8 cellular contexts compared by ENCODE assay signal in genomic region chr2:55518846-55519167, GRCh38. TPM values are rescaled to one million over a fixed set of nuclear protein-coding genes. Genes with fewer than 3 reads are reported as not detected.
DNase-seq lines count a peak whose midpoint lies in the region; ATAC-seq and TF ChIP-seq lines count a peak whose summit lies in the region.

No MANE protein-coding gene starts in this region.

- ATAC-seq in GM18498 (IDR thresholded peaks at IDR 0.05; ENCODE audit: unreplicated experiment) (peak; percentile 19), HG03159 (IDR thresholded peaks at IDR 0.05; ENCODE audit: unreplicated experiment) (peak; percentile 12), T-helper 17 cell (peak; percentile 10)

- H3F3A ChIP-seq in neural progenitor cell (ENCODE audit: low read depth): peaks cover 17% of the 10 kb centered on the region

- H3K9me3 Mint-ChIP-seq in neural progenitor cell: no peaks in the 10 kb centered on the region

- H3K27ac ChIP-seq in AG04450 (ENCODE audit: low read depth, low read length): no peak overlapping the region
- H3K27ac ChIP-seq in neural progenitor cell: no peak overlapping the region

- peaks cover 15% of the 10 kb centered on the region for H3K79me2 ChIP-seq in neural progenitor cell (ENCODE audit: low read depth)

- TF ChIP-seq CTCF in AG04450 (IDR thresholded peaks at IDR 0.05; ENCODE audit: low read depth, low read length) (no peak), fibroblast of pulmonary artery (IDR thresholded peaks at IDR 0.05; ENCODE audit: low read length, missing control alignments) (no peak), neural progenitor cell (IDR thresholded peaks at IDR 0.05) (no peak)

- peak overlapping the region; percentile 73 for H3K4me2 ChIP-seq in neural progenitor cell

- H3K27me3 ChIP-seq in AG04450 (ENCODE audit: control insufficient read depth, insufficient read depth, low read length) (no peaks in the 10 kb centered on the region), neural progenitor cell (no peaks in the 10 kb centered on the region)

- H3K4me3 Mint-ChIP-seq in T-helper 17 cell: peak overlapping the region; percentile 100
- H3K4me3 Mint-ChIP-seq in neural progenitor cell: peak overlapping the region; percentile 98

- no peak for DNase-seq in AG04450 (ENCODE audit: low read depth, low spot score)
- DNase-seq in T-helper 17 cell: no peak
- peak; percentile 6 for DNase-seq in fibroblast of pulmonary artery (ENCODE audit: low read depth)
- DNase-seq in neural progenitor cell (ENCODE audit: low spot score): peak; percentile 67
- DNase-seq in NCI-H226: no peak
- DNase-seq in NCI-H446 treated with DMSO at 0.1 percent for 48 hours (lab: John Stamatoyannopoulos, UW): no peak

- peak overlapping the region; percentile 91 for H2AFZ ChIP-seq in neural progenitor cell (replicated peaks)

- H3K36me3 Mint-ChIP-seq in T-helper 17 cell (ENCODE audit: low read depth) (peaks cover 3% of the 10 kb centered on the region), neural progenitor cell (peaks cover 2% of the 10 kb centered on the region)

- H3K27ac Mint-ChIP-seq in T-helper 17 cell (peak overlapping the region; percentile 100), neural progenitor cell (peak overlapping the region; percentile 92)

- peaks cover 5% of the 10 kb centered on the region for H3K36me3 ChIP-seq in neural progenitor cell

- no peak overlapping the region for H3K9ac ChIP-seq in neural progenitor cell

- H3K4me1 ChIP-seq in neural progenitor cell: peaks cover 4% of the 10 kb centered on the region

- H4K20me1 ChIP-seq in neural progenitor cell (ENCODE audit: low read depth): no peaks in the 10 kb centered on the region

- H3K9me3 ChIP-seq in AG04450 (ENCODE audit: control insufficient read depth, insufficient read depth, low read length): no peaks in the 10 kb centered on the region
- H3K9me3 ChIP-seq in T-helper 17 cell (ENCODE audit: control insufficient read depth, low read length, poor library complexity, severe bottlenecking): no peaks in the 10 kb centered on the region
- H3K9me3 ChIP-seq in neural progenitor cell (ENCODE audit: low read depth): no peaks in the 10 kb centered on the region

- POLR2A ChIA-PET in AG04450 (lab: Yijun Ruan, JAX): interaction anchor here (0.6 to 1.6 kb wide), 2 partner anchors 25 to 286 kb away, joined by 3 to 7 read pairs; partner anchors contain the start of genes CLHC1 and RPS27A

- peaks cover 16% of the 10 kb centered on the region for H3K4me1 Mint-ChIP-seq in T-helper 17 cell
- peaks cover 9% of the 10 kb centered on the region for H3K4me1 Mint-ChIP-seq in neural progenitor cell

- CTCF ChIA-PET in AG04450 (lab: Charles Lee): interaction anchor here (2.1 kb wide), 1 partner anchor 17 kb away, joined by 7 read pairs; no protein-coding TSS in a partner anchor

- no peaks in the 10 kb centered on the region for H3K27me3 Mint-ChIP-seq in T-helper 17 cell
- no peaks in the 10 kb centered on the region for H3K27me3 Mint-ChIP-seq in neural progenitor cell (ENCODE audit: insufficient read depth, low read depth)

- H3K4me3 ChIP-seq in AG04450 (ENCODE audit: low read depth, low read length): peak overlapping the region; percentile 86
- H3K4me3 ChIP-seq in fibroblast of pulmonary artery (replicated peaks; ENCODE audit: low read depth, low read length): peak overlapping the region; percentile 81
- H3K4me3 ChIP-seq in neural progenitor cell: peak overlapping the region; percentile 75

RNA-seq across cellular contexts. Expression of gene CFAP36, which starts 0.7 kb away (rescaled TPM):
- polyA plus RNA-seq in AG04450 (2011; rRNA removed): 29.5 and 46.8 TPM in 2 replicates
- polyA minus RNA-seq in AG04450 (2011; rRNA and poly(A)+ RNA removed): 6.6 and 8.0 TPM in 2 replicates
- 10 to 100 TPM; 38.7 to 49.7 TPM for total RNA-seq in T-helper 17 cell
- 34.4 and 51.2 TPM in 2 replicates for total RNA-seq in neural progenitor cell (ENCODE audit: low replicate concordance)

Comparison
In these comparisons a context has a peak if more than half of its experiments do, and no peak if none do; other contexts are left out.
1. DNase-seq: peak in fibroblast of pulmonary artery (single experiment) and neural progenitor cell (single experiment); none in AG04450 (single experiment), T-helper 17 cell (0 of 3), NCI-H226 (single experiment) and NCI-H446 treated with DMSO at 0.1 percent for 48 hours (single experiment).
2. Peak in every context shown above with its lines, with median percentiles within 50 percentile points of each other: H3K4me3 ChIP-seq and ATAC-seq.